ENCODE assay signal across 8 cellular contexts in genomic region chr16:89971495-89972243, GRCh38. TPM values are rescaled to one million over a fixed set of nuclear protein-coding genes. Genes with fewer than 3 reads are reported as not detected.
DNase-seq lines count a peak whose midpoint lies in the region; ATAC-seq, FAIRE-seq and TF ChIP-seq lines count a peak whose summit lies in the region.

No MANE protein-coding gene starts in this region.

- no peak for TF ChIP-seq RAD21 in K562 (CRISPR knock-in tag; conservative IDR thresholded peaks at IDR 0.05 in 1 of 2, IDR thresholded peaks at IDR 0.05 in 1 of 2)

- peak overlapping the region; percentile 95 for H3K9ac ChIP-seq in HUES48 (ENCODE audit: low read depth, low read length)
- H3K9ac ChIP-seq in K562 (ENCODE audit: insufficient read depth in 1 of 2, low read depth in 2 of 2, low read length in 2 of 2): peak overlapping the region; percentile 95 to 99

- in situ Hi-C loops in K562 (cut with MboI): no loop called here

- CTCF ChIA-PET in K562 (lab: Yijun Ruan, JAX; ENCODE audit: low intra/inter-chr PET ratio): no interaction called here

- TF ChIP-seq CTCF in DOHH2 (IDR thresholded peaks at IDR 0.05; ENCODE audit: low read depth, low read length, poor library complexity, severe bottlenecking) (no peak), K562 (IDR thresholded peaks at IDR 0.05 in 2 of 3, conservative IDR thresholded peaks at IDR 0.05 in 1 of 3; ENCODE audit: insufficient read depth in 2 of 3, low read depth in 1 of 3, low read length in 3 of 3) (no peak; a peak in 1 of 6 replicates), right lobe of liver (IDR thresholded peaks at IDR 0.05) (no peak), upper lobe of left lung (IDR thresholded peaks at IDR 0.05) (no peak)

- peaks cover 72% of the 10 kb centered on the region for H3K4me1 ChIP-seq in DOHH2 (ENCODE audit: control insufficient read depth, low read length)
- peaks cover 7% of the 10 kb centered on the region; the same call in 1 of the 2 replicates for H3K4me1 ChIP-seq in HUES48 (ENCODE audit: control insufficient read depth, insufficient read depth, low read length)
- H3K4me1 ChIP-seq in K562 (replicated peaks in 1 of 2; ENCODE audit: control insufficient read depth in 2 of 2, insufficient read depth in 2 of 2, low read length in 2 of 2): peaks cover 23 to 30% of the 10 kb centered on the region in 2 experiments; a peak in 4 of 5 replicates
- H3K4me1 ChIP-seq in right lobe of liver: peaks cover 0 to 27% (median 6%) of the 10 kb centered on the region in 4 donors
- H3K4me1 ChIP-seq in upper lobe of left lung: peaks cover 23 to 41% (median 24%) of the 10 kb centered on the region in 4 donors

- H2AFZ ChIP-seq in K562 (ENCODE audit: low read depth, low read length): peak overlapping the region; percentile 98

- FAIRE-seq in K562 (lab: Jason Lieb, UNC): peak; percentile 42

- H4K20me1 ChIP-seq in DOHH2 (ENCODE audit: control insufficient read depth, insufficient read depth, low read depth, low read length) (peaks cover 18% of the 10 kb centered on the region), K562 (replicated peaks; ENCODE audit: control insufficient read depth, insufficient read depth, low read length) (peaks cover 8% of the 10 kb centered on the region; the same call in 1 of the 2 replicates)

- ATAC-seq in K562 (peak; percentile 62), right lobe of liver (peak; percentile 21 to 50 (median 28)), upper lobe of left lung (ENCODE audit: low FRiP score in 2 of 2) (peak; percentile 35 to 41), GM19351 (IDR thresholded peaks at IDR 0.05; ENCODE audit: unreplicated experiment) (no peak)

- POLR2A ChIA-PET in K562 (lab: Yijun Ruan, JAX): interaction anchor here (0.6 to 2.5 kb wide), 7 partner anchors 10 to 77 kb away, joined by 3 to 17 read pairs (median 3); no protein-coding TSS in a partner anchor

- H3K4me3 ChIP-seq in DOHH2 (ENCODE audit: low read length) (peak overlapping the region; percentile 86), HUES48 (ENCODE audit: low read depth, low read length) (peak overlapping the region; percentile 90), K562 (peak overlapping the region; percentile 93), right lobe of liver (peak overlapping the region; percentile 100), upper lobe of left lung (peak overlapping the region; percentile 43 to 88 (median 73))

- DNase-seq in K562 (ENCODE audit: extremely low read depth in 1 of 4, low spot score in 3 of 4) (peak in 2 of 4 experiments; percentile 44 to 60), right lobe of liver (peak in 1 of 3 donors; percentile 46), upper lobe of left lung (peak; percentile 29 to 88), kidney glomerular epithelial cell (lab: John Stamatoyannopoulos, UW) (no peak), dedifferentiated amniotic fluid mesenchymal stem cell (ENCODE audit: extremely low spot score) (no peak)

- 2% methylated on average over 41 of the region's 42 CpGs for WGBS in K562 (ENCODE audit: insufficient coverage, low coverage, missing lambda C conversion rate)
- WGBS in right lobe of liver (ENCODE audit: insufficient coverage, low coverage, low lambda C conversion rate, missing lambda C conversion rate): 55% methylated on average over 19 of the region's 42 CpGs
- WGBS in upper lobe of left lung, 2 donors: 49 to 56% methylated on average over 28 to 42 of the region's 42 CpGs

- H3K9me1 ChIP-seq in K562 (ENCODE audit: control insufficient read depth, insufficient read depth, low read length): no peaks in the 10 kb centered on the region

- TF ChIP-seq POLR2A in K562 (conservative IDR thresholded peaks at IDR 0.05) (no peak), right lobe of liver (IDR thresholded peaks at IDR 0.05) (no peak), upper lobe of left lung (IDR thresholded peaks at IDR 0.05) (no peak)

- H3K4me2 ChIP-seq in DOHH2 (ENCODE audit: low read length) (peak overlapping the region; percentile 96), K562 (ENCODE audit: insufficient read depth, low read length) (peak overlapping the region; percentile 94)

- H3K36me3 ChIP-seq in DOHH2 (ENCODE audit: control insufficient read depth, low read length) (peaks cover 27% of the 10 kb centered on the region), HUES48 (ENCODE audit: control insufficient read depth, insufficient read depth, low read length) (peaks cover 10% of the 10 kb centered on the region), K562 (ENCODE audit: control insufficient read depth, insufficient read depth, low read length) (peaks cover 41% of the 10 kb centered on the region; the same call in 2 of the 3 replicates), right lobe of liver (no peaks in the 10 kb centered on the region), upper lobe of left lung (peaks cover 0 to 4% (median under 1%) of the 10 kb centered on the region in 4 donors)

- H3K79me2 ChIP-seq in DOHH2 (ENCODE audit: control insufficient read depth, low read length) (peaks cover 47% of the 10 kb centered on the region), K562 (ENCODE audit: control insufficient read depth, insufficient read depth, low read length) (peaks cover 70% of the 10 kb centered on the region)

- TF ChIP-seq EP300 in K562 (IDR thresholded peaks at IDR 0.05; ENCODE audit: low read length) (no peak), upper lobe of left lung (IDR thresholded peaks at IDR 0.05) (no peak)

- H3K27ac ChIP-seq in DOHH2 (ENCODE audit: low read depth, low read length) (no peak overlapping the region), HUES48 (ENCODE audit: low read depth, low read length) (peak overlapping the region; percentile 97), K562 (ENCODE audit: extremely low read depth, low read depth, low read length) (peak overlapping the region; percentile 99), right lobe of liver (peak overlapping the region; percentile 87 to 93 (median 93)), upper lobe of left lung (peak overlapping the region; percentile 88 to 96 (median 94))

- no peaks in the 10 kb centered on the region for H3K9me3 ChIP-seq in DOHH2 (ENCODE audit: control insufficient read depth, insufficient read depth, low read length)
- peaks cover 8% of the 10 kb centered on the region; the same call in 1 of the 2 replicates for H3K9me3 ChIP-seq in HUES48 (ENCODE audit: control insufficient read depth, insufficient read depth, low read length)
- no peaks in the 10 kb centered on the region for H3K9me3 ChIP-seq in K562 (replicated peaks; ENCODE audit: control insufficient read depth, insufficient read depth, low read depth, low read length)
- H3K9me3 ChIP-seq in right lobe of liver: no peaks in the 10 kb centered on the region
- H3K9me3 ChIP-seq in upper lobe of left lung: no peaks in the 10 kb centered on the region

- peaks cover 37% of the 10 kb centered on the region for H3F3A ChIP-seq in DOHH2 (ENCODE audit: control insufficient read depth, insufficient read depth)

- H3K27me3 ChIP-seq in DOHH2 (ENCODE audit: control insufficient read depth, low read length) (no peaks in the 10 kb centered on the region), HUES48 (ENCODE audit: control insufficient read depth, insufficient read depth, low read length) (no peaks in the 10 kb centered on the region), K562 (ENCODE audit: control insufficient read depth in 2 of 2, insufficient read depth in 2 of 2, low read length in 2 of 2) (no peaks in the 10 kb centered on the region), right lobe of liver (no peaks in the 10 kb centered on the region), upper lobe of left lung (no peaks in the 10 kb centered on the region)

- intact Hi-C loops in K562 (cut with micrococcal nuclease) (loop anchor here (10.0 kb wide), 1 partner anchor 47 kb away; the partner anchor contains the start of gene TUBB3), right lobe of liver (cut with DNase I) (no loop called here)

- TSS peak; percentile 82 for BruUV-seq in K562 (replicated peaks; lab: Mats Ljungman, UMichigan)

- no peaks in the 10 kb centered on the region for H3K9me2 ChIP-seq in DOHH2 (replicated peaks; ENCODE audit: control insufficient read depth, low read length)

RNA-seq across cellular contexts. Expression of gene DEF8, which starts 23.1 kb away (rescaled TPM):
- 71.6 and 183 TPM in 2 replicates for total RNA-seq in K562 (2011; cell fraction: chromatin; rRNA removed; ENCODE audit: low replicate concordance)
- 99.4 and 127 TPM in 2 replicates for total RNA-seq in K562 (2011; cell fraction: nucleolus; rRNA removed)
- total RNA-seq in K562 (2011; cell fraction: nucleoplasm; rRNA removed): 79.5 and 80.2 TPM in 2 replicates
- 147 and 173 TPM in 2 replicates for total RNA-seq in K562 (2014; rRNA removed)
- 29.4 and 33.0 TPM in 2 replicates for total RNA-seq in K562 (2014; rRNA removed; fragmentation: Illumina TruSeq; extraction: Trizol)
- total RNA-seq in K562 (2015; rRNA removed; fragmentation: Illumina TruSeq; extraction: Trizol): 58.6 and 63.2 TPM in 2 replicates
- 71.5 and 80.6 TPM in 2 replicates for total RNA-seq in K562 (2021)
- polyA plus RNA-seq in K562 (2011; rRNA removed): 74.0 and 87.6 TPM in 2 replicates
- 119 and 177 TPM in 2 replicates for polyA plus RNA-seq in K562 (2011; cell fraction: cytosol; rRNA removed)
- 132 and 207 TPM in 2 replicates for polyA plus RNA-seq in K562 (2011; cell fraction: nucleus; rRNA removed)
- 63.5 and 81.5 TPM in 2 replicates for polyA plus RNA-seq in K562 (2012)
- 42.3 and 88.3 TPM in 2 replicates for polyA plus RNA-seq in K562 (2014; fragmentation: Illumina TruSeq; extraction: Trizol)
- 10 to 100 TPM; 39.3 to 60.1 TPM for polyA plus RNA-seq in K562 (2014; fragmentation: Nextera tagmentation; extraction: Ambion mirVana)
- 136 and 173 TPM in 2 replicates for polyA plus RNA-seq in K562 (2014; rRNA removed)
- polyA minus RNA-seq in K562 (2011; rRNA and poly(A)+ RNA removed): 27.9 and 38.8 TPM in 2 replicates
- 32.6 and 34.2 TPM in 2 replicates for polyA minus RNA-seq in K562 (2011; cell fraction: cytosol; rRNA and poly(A)+ RNA removed)
- 29.4 and 31.1 TPM in 2 replicates for polyA minus RNA-seq in K562 (2011; cell fraction: nucleus; rRNA and poly(A)+ RNA removed)
- total RNA-seq in right lobe of liver: 10 to 100 TPM; 16.7 to 44.1 (median 20.7) TPM
- 100 to 1,000 TPM in 2 of 6 donors, 10 to 100 TPM in 4; 45.7 to 671 (median 80.5) TPM for total RNA-seq in upper lobe of left lung

RNA-seq across cellular contexts. Expression of gene DBNDD1, which starts 47.6 kb away (rescaled TPM):
- total RNA-seq in K562 (2011; cell fraction: chromatin; rRNA removed; ENCODE audit: low replicate concordance): 2.7 and 9.4 TPM in 2 replicates
- total RNA-seq in K562 (2011; cell fraction: nucleolus; rRNA removed): 4.5 and 5.7 TPM in 2 replicates
- 4.5 and 5.2 TPM in 2 replicates for total RNA-seq in K562 (2011; cell fraction: nucleoplasm; rRNA removed)
- total RNA-seq in K562 (2014; rRNA removed) (5.8 and 8.3 TPM in 2 replicates), K562 (2014; rRNA removed; fragmentation: Illumina TruSeq; extraction: Trizol) (2.8 and 3.2 TPM in 2 replicates), K562 (2015; rRNA removed; fragmentation: Illumina TruSeq; extraction: Trizol) (4.2 and 4.3 TPM in 2 replicates), K562 (2021) (12.9 and 13.0 TPM in 2 replicates), right lobe of liver (10 to 100 TPM in 3 of 6 experiments, 1 to 10 TPM in 3; 2.6 to 17.5 (median 7.6) TPM), upper lobe of left lung (10 to 100 TPM in 3 of 6 donors, 1 to 10 TPM in 3; 4.6 to 23.2 (median 11.1) TPM)
- polyA plus RNA-seq in K562 (2011; rRNA removed) (6.9 and 8.5 TPM in 2 replicates), K562 (2014; fragmentation: Illumina TruSeq; extraction: Trizol) (10.9 and 12.9 TPM in 2 replicates), K562 (2014; fragmentation: Nextera tagmentation; extraction: Ambion mirVana) (under 1 TPM; 0.55 to 0.90 TPM), K562 (2014; rRNA removed) (9.5 and 10.8 TPM in 2 replicates)
- polyA plus RNA-seq in K562 (2011; cell fraction: cytosol; rRNA removed): 14.1 and 24.5 TPM in 2 replicates
- polyA plus RNA-seq in K562 (2011; cell fraction: nucleus; rRNA removed): 6.8 and 9.1 TPM in 2 replicates
- 8.0 and 13.9 TPM in 2 replicates for polyA plus RNA-seq in K562 (2012)
- polyA minus RNA-seq in K562 (2011; rRNA and poly(A)+ RNA removed): 2.0 and 3.9 TPM in 2 replicates
- polyA minus RNA-seq in K562 (2011; cell fraction: cytosol; rRNA and poly(A)+ RNA removed): 7.9 and 11.8 TPM in 2 replicates
- 1.6 and 3.0 TPM in 2 replicates for polyA minus RNA-seq in K562 (2011; cell fraction: nucleus; rRNA and poly(A)+ RNA removed)

RNA-seq across cellular contexts. Expression of gene TUBB3, which starts 48.5 kb away (rescaled TPM):
- 5.7 and 13.6 TPM in 2 replicates for total RNA-seq in K562 (2011; cell fraction: chromatin; rRNA removed; ENCODE audit: low replicate concordance)
- total RNA-seq in K562 (2011; cell fraction: nucleolus; rRNA removed): 8.2 and 8.3 TPM in 2 replicates
- 5.5 and 7.5 TPM in 2 replicates for total RNA-seq in K562 (2011; cell fraction: nucleoplasm; rRNA removed)
- total RNA-seq in K562 (2014; rRNA removed): 12.5 and 15.5 TPM in 2 replicates
- total RNA-seq in K562 (2014; rRNA removed; fragmentation: Illumina TruSeq; extraction: Trizol): 2.1 and 3.2 TPM in 2 replicates
- total RNA-seq in K562 (2015; rRNA removed; fragmentation: Illumina TruSeq; extraction: Trizol): 6.4 and 8.1 TPM in 2 replicates
- total RNA-seq in K562 (2021): 12.0 and 13.5 TPM in 2 replicates
- polyA plus RNA-seq in K562 (2011; rRNA removed): 3.2 and 10.4 TPM in 2 replicates
- polyA plus RNA-seq in K562 (2011; cell fraction: cytosol; rRNA removed): 8.5 and 8.8 TPM in 2 replicates
- polyA plus RNA-seq in K562 (2011; cell fraction: nucleus; rRNA removed): 10.4 and 12.3 TPM in 2 replicates
- polyA plus RNA-seq in K562 (2012): 7.7 and 19.6 TPM in 2 replicates
- 5.0 and 10.0 TPM in 2 replicates for polyA plus RNA-seq in K562 (2014; fragmentation: Illumina TruSeq; extraction: Trizol)
- under 1 TPM; 0.18 to 0.53 TPM for polyA plus RNA-seq in K562 (2014; fragmentation: Nextera tagmentation; extraction: Ambion mirVana)
- polyA plus RNA-seq in K562 (2014; rRNA removed): 6.8 and 8.3 TPM in 2 replicates
- polyA minus RNA-seq in K562 (2011; rRNA and poly(A)+ RNA removed): 3.5 and 4.5 TPM in 2 replicates
- 7.4 and 12.0 TPM in 2 replicates for polyA minus RNA-seq in K562 (2011; cell fraction: cytosol; rRNA and poly(A)+ RNA removed)
- polyA minus RNA-seq in K562 (2011; cell fraction: nucleus; rRNA and poly(A)+ RNA removed): 2.4 and 2.6 TPM in 2 replicates
- total RNA-seq in right lobe of liver: under 1 TPM in 4 of 6 experiments, not detected in 2; 0.13 to 0.86 (median 0.36) TPM
- total RNA-seq in upper lobe of left lung: 1 to 10 TPM in 3 of 6 donors, under 1 TPM in 2, not detected in 1; 0.33 to 9.2 (median 2.1) TPM

RNA-seq across cellular contexts. Expression of gene MC1R, which starts 53.0 kb away (rescaled TPM):
- 70.1 and 162 TPM in 2 replicates for total RNA-seq in K562 (2011; cell fraction: chromatin; rRNA removed; ENCODE audit: low replicate concordance)
- 54.5 and 55.7 TPM in 2 replicates for total RNA-seq in K562 (2011; cell fraction: nucleolus; rRNA removed)
- 90.5 and 111 TPM in 2 replicates for total RNA-seq in K562 (2011; cell fraction: nucleoplasm; rRNA removed)
- total RNA-seq in K562 (2014; rRNA removed) (3.1 and 3.3 TPM in 2 replicates), K562 (2014; rRNA removed; fragmentation: Illumina TruSeq; extraction: Trizol) (0.67 and 0.87 TPM in 2 replicates), K562 (2015; rRNA removed; fragmentation: Illumina TruSeq; extraction: Trizol) (2.0 and 2.1 TPM in 2 replicates), K562 (2021) (3.4 and 3.5 TPM in 2 replicates), right lobe of liver (1 to 10 TPM in 2 of 6 experiments, under 1 TPM in 4; 0.31 to 1.6 (median 0.77) TPM), upper lobe of left lung (10 to 100 TPM in 2 of 6 donors, 1 to 10 TPM in 4; 4.9 to 44.0 (median 7.0) TPM)
- polyA plus RNA-seq in K562 (2011; rRNA removed) (3.5 and 4.2 TPM in 2 replicates), K562 (2014; fragmentation: Illumina TruSeq; extraction: Trizol) (1.5 and 2.7 TPM in 2 replicates), K562 (2014; fragmentation: Nextera tagmentation; extraction: Ambion mirVana) (under 1 TPM in 1 of 2 experiments, not detected in 1; 0.14 TPM), K562 (2014; rRNA removed) (4.7 and 5.3 TPM in 2 replicates)
- 5.6 and 6.1 TPM in 2 replicates for polyA plus RNA-seq in K562 (2011; cell fraction: cytosol; rRNA removed)
- polyA plus RNA-seq in K562 (2011; cell fraction: nucleus; rRNA removed): 27.9 and 42.6 TPM in 2 replicates
- polyA plus RNA-seq in K562 (2012): 3.6 and 4.6 TPM in 2 replicates
- 6.4 and 10.6 TPM in 2 replicates for polyA minus RNA-seq in K562 (2011; rRNA and poly(A)+ RNA removed)
- 1.6 and 2.7 TPM in 2 replicates for polyA minus RNA-seq in K562 (2011; cell fraction: cytosol; rRNA and poly(A)+ RNA removed)
- 6.1 and 6.7 TPM in 2 replicates for polyA minus RNA-seq in K562 (2011; cell fraction: nucleus; rRNA and poly(A)+ RNA removed)

Comparison
In these comparisons a context has a peak if more than half of its experiments do, and no peak if none do; other contexts are left out.
1. DNase-seq: peak in upper lobe of left lung (2 of 2); none in kidney glomerular epithelial cell (single experiment) and dedifferentiated amniotic fluid mesenchymal stem cell (single experiment).
2. Peak in every context shown above with its lines, with median percentiles within 50 percentile points of each other: H3K4me3 ChIP-seq.